In genomic region chr3:48847053-48847585, GRCh38 we compare ENCODE assay signal across 8 cellular contexts. TPM values are rescaled to one million over a fixed set of nuclear protein-coding genes. Genes with fewer than 3 reads are reported as not detected.
DNase-seq lines count a peak whose midpoint lies in the region; ATAC-seq and TF ChIP-seq lines count a peak whose summit lies in the region.

No MANE protein-coding gene starts in this region.

- H4K20me1 ChIP-seq in Karpas-422 (ENCODE audit: insufficient read depth, low read depth, low read length): no peaks in the 10 kb centered on the region
- H4K20me1 ChIP-seq in SK-N-SH (ENCODE audit: insufficient read depth): no peaks in the 10 kb centered on the region

- peak; percentile 37 for ATAC-seq in GM21825 (IDR thresholded peaks at IDR 0.05; ENCODE audit: unreplicated experiment)
- peak; percentile 44 for ATAC-seq in activated naive CD8-positive, alpha-beta T cell treated with anti-CD3 and anti-CD28 coated beads, Interleukin-2, amount 10 ng/mL, durations not matched to agents 7 days and 5 days (ENCODE audit: low read depth)
- peak; percentile 61 for ATAC-seq in thoracic aorta (ENCODE audit: insufficient number of reproducible peaks, low FRiP score, low read depth)

- intact Hi-C loops in head of caudate nucleus (cut with DNase I): no loop called here

- peaks cover 18% of the 10 kb centered on the region for H3K4me1 Mint-ChIP-seq in activated naive CD8-positive, alpha-beta T cell treated with anti-CD3 and anti-CD28 coated beads, Interleukin-2, amount 10 ng/mL, durations not matched to agents 7 days and 5 days

- WGBS in SK-N-SH (ENCODE audit: low lambda C conversion rate): 0% methylated on average over 18 of the region's 50 CpGs

- H3K27ac Mint-ChIP-seq in activated naive CD8-positive, alpha-beta T cell treated with anti-CD3 and anti-CD28 coated beads, Interleukin-2, amount 10 ng/mL, durations not matched to agents 7 days and 5 days: peak overlapping the region; percentile 77

- no peaks in the 10 kb centered on the region for H3K27me3 Mint-ChIP-seq in activated naive CD8-positive, alpha-beta T cell treated with anti-CD3 and anti-CD28 coated beads, Interleukin-2, amount 10 ng/mL, durations not matched to agents 7 days and 5 days

- H3K9me3 ChIP-seq in Karpas-422 (ENCODE audit: low read length) (no peaks in the 10 kb centered on the region), SK-N-SH (no peaks in the 10 kb centered on the region), thoracic aorta (no peaks in the 10 kb centered on the region)

- H3K27me3 ChIP-seq in Karpas-422 (ENCODE audit: low read length) (no peaks in the 10 kb centered on the region), SK-N-SH (ENCODE audit: insufficient read depth) (no peaks in the 10 kb centered on the region), thoracic aorta (replicated peaks; ENCODE audit: insufficient read depth) (no peaks in the 10 kb centered on the region)

- peak overlapping the region; percentile 83 for H3K4me3 ChIP-seq in Karpas-422 (ENCODE audit: low read length)
- H3K4me3 ChIP-seq in SK-N-SH (ENCODE audit: low read depth in 2 of 2, low read length in 1 of 2): peak overlapping the region; percentile 84
- H3K4me3 ChIP-seq in thoracic aorta: peak overlapping the region; percentile 85

- TF ChIP-seq CTCF in SK-N-SH (IDR thresholded peaks at IDR 0.05): no peak
- TF ChIP-seq CTCF in thoracic aorta (IDR thresholded peaks at IDR 0.05): peak; percentile 5

- H3K4me1 ChIP-seq in Karpas-422 (ENCODE audit: low read length): peaks cover 34% of the 10 kb centered on the region
- H3K4me1 ChIP-seq in SK-N-SH (ENCODE audit: control insufficient read depth in 1 of 2, insufficient read depth in 2 of 2, low read depth in 1 of 2, low read length in 1 of 2): peaks cover 3 to 25% of the 10 kb centered on the region in 2 experiments; a peak in 2 of 4 replicates
- H3K4me1 ChIP-seq in thoracic aorta (ENCODE audit: control insufficient read depth in 1 of 2, low read depth in 2 of 2): peaks cover 18 to 39% of the 10 kb centered on the region in 2 donors

- peak; percentile 5; the same call in 1 of the 2 replicates for TF ChIP-seq RAD21 in SK-N-SH (IDR thresholded peaks at IDR 0.05; ENCODE audit: low read length)

- H3K27ac ChIP-seq in Karpas-422 (ENCODE audit: low read length) (peak overlapping the region; percentile 70), SK-N-SH (ENCODE audit: low read depth in 2 of 2, low read length in 1 of 2) (peak overlapping the region; percentile 59 to 78), thoracic aorta (peak overlapping the region; percentile 94 to 97)

- POLR2A ChIA-PET in SK-N-SH (lab: Yijun Ruan, JAX): interaction anchor here (0.6 to 1.3 kb wide), 2 partner anchors 51 to 130 kb away, joined by 3 read pairs; partner anchors contain the start of gene IP6K2
- POLR2A ChIA-PET in activated naive CD8-positive, alpha-beta T cell treated with anti-CD3 and anti-CD28 coated beads, Interleukin-2, amount 10 ng/mL, durations not matched to agents 7 days and 5 days (lab: Charles Lee): interaction anchor here (0.6 to 2.6 kb wide), 12 partner anchors 9 to 394 kb away, joined by 3 to 20 read pairs (median 4); partner anchors contain the start of genes ARIH2, IP6K2, QRICH1 and SLC25A20

- H2AFZ ChIP-seq in Karpas-422 (ENCODE audit: low read length): peak overlapping the region; percentile 69
- peak overlapping the region; percentile 92 for H2AFZ ChIP-seq in SK-N-SH (ENCODE audit: low read depth)

- H3K9me3 Mint-ChIP-seq in activated naive CD8-positive, alpha-beta T cell treated with anti-CD3 and anti-CD28 coated beads, Interleukin-2, amount 10 ng/mL, durations not matched to agents 7 days and 5 days: no peaks in the 10 kb centered on the region

- DNase-seq in DMS153 (lab: John Stamatoyannopoulos, UW) (peak; percentile 14), Karpas-422 (peak; percentile 85), SK-N-SH (peak; percentile 79), head of caudate nucleus (peak; percentile 38 to 82 (median 64)), occipital lobe (lab: John Stamatoyannopoulos, UW) (peak; percentile 38), thoracic aorta (ENCODE audit: low spot score) (peak; percentile 47)
- DNase-seq in activated naive CD8-positive, alpha-beta T cell treated with anti-CD3 and anti-CD28 coated beads, Interleukin-2, amount 10 ng/mL, durations not matched to agents 7 days and 5 days: peak; percentile 65

- CTCF ChIA-PET in SK-N-SH (lab: Yijun Ruan, JAX): interaction anchor here (1.0 to 1.3 kb wide), 3 partner anchors 107 to 160 kb away, joined by 3 read pairs; partner anchors contain the start of gene WDR6

- H3K4me2 ChIP-seq in Karpas-422 (ENCODE audit: low read depth, low read length, poor library complexity, severe bottlenecking) (peak overlapping the region; percentile 80), SK-N-SH (peak overlapping the region; percentile 92)

- H3F3A ChIP-seq in SK-N-SH (replicated peaks; ENCODE audit: insufficient read depth): peaks cover 3% of the 10 kb centered on the region

- TF ChIP-seq EP300 in SK-N-SH (IDR thresholded peaks at IDR 0.05; ENCODE audit: borderline replicate concordance in 1 of 2, low read depth in 1 of 2, low read length in 1 of 2): no peak

- peak overlapping the region; percentile 74 for H3K4me3 Mint-ChIP-seq in activated naive CD8-positive, alpha-beta T cell treated with anti-CD3 and anti-CD28 coated beads, Interleukin-2, amount 10 ng/mL, durations not matched to agents 7 days and 5 days

- H3K9me2 ChIP-seq in Karpas-422 (replicated peaks; ENCODE audit: insufficient read depth, low read length): no peaks in the 10 kb centered on the region
- H3K9me2 ChIP-seq in SK-N-SH: no peaks in the 10 kb centered on the region

- H3K9ac ChIP-seq in Karpas-422 (ENCODE audit: low read length) (peak overlapping the region; percentile 98), SK-N-SH (peak overlapping the region; percentile 71; the same call in 1 of the 2 replicates)

- no peaks in the 10 kb centered on the region for H3K36me3 ChIP-seq in Karpas-422 (ENCODE audit: insufficient read depth, low read length)
- H3K36me3 ChIP-seq in SK-N-SH (replicated peaks in 1 of 2; ENCODE audit: control insufficient read depth in 1 of 2, insufficient read depth in 2 of 2, low read length in 1 of 2): no peaks in the 10 kb centered on the region
- H3K36me3 ChIP-seq in thoracic aorta: no peaks in the 10 kb centered on the region

- peaks cover 29% of the 10 kb centered on the region for H3K79me2 ChIP-seq in Karpas-422 (ENCODE audit: low read length)
- peaks cover 42% of the 10 kb centered on the region for H3K79me2 ChIP-seq in SK-N-SH (ENCODE audit: insufficient read depth)

- H3K36me3 Mint-ChIP-seq in activated naive CD8-positive, alpha-beta T cell treated with anti-CD3 and anti-CD28 coated beads, Interleukin-2, amount 10 ng/mL, durations not matched to agents 7 days and 5 days: peaks cover 13% of the 10 kb centered on the region

TF ChIP-seq in SK-N-SH, 30 proteins besides CTCF, POLR2A, EP300 and RAD21:
- TF ChIP-seq MAX (IDR thresholded peaks at IDR 0.05; ENCODE audit: low read depth): peak; percentile 75
- TF ChIP-seq NFIC (IDR thresholded peaks at IDR 0.05; ENCODE audit: borderline replicate concordance): peak; percentile 29; the same call in 1 of the 2 replicates
- TF ChIP-seq MXI1 (IDR thresholded peaks at IDR 0.05; ENCODE audit: low read depth, low read length): peak; percentile 75; the same call in 1 of the 2 replicates
- TF ChIP-seq TAF1 (IDR thresholded peaks at IDR 0.05; ENCODE audit: borderline replicate concordance, low read depth, low read length): no peak
TF ChIP-seq in SK-N-SH: peak in this region for 3.

RNA-seq across cellular contexts. Expression of gene PRKAR2A, which starts 0.6 kb away (rescaled TPM):
- total RNA-seq in Karpas-422 (2014; rRNA removed; shearing (Covaris generic); ENCODE audit: low replicate concordance): 37.9 and 51.5 TPM in 2 replicates
- polyA plus RNA-seq in SK-N-SH (2012; rRNA removed): 5.2 and 5.7 TPM in 2 replicates
- 7.3 and 7.4 TPM in 2 replicates for polyA plus RNA-seq in SK-N-SH (2012; cell fraction: cytosol; rRNA removed)
- 5.2 and 14.8 TPM in 2 replicates for polyA plus RNA-seq in SK-N-SH (2012; cell fraction: nucleus; rRNA removed)
- total RNA-seq in activated naive CD8-positive, alpha-beta T cell treated with anti-CD3 and anti-CD28 coated beads, Interleukin-2, amount 10 ng/mL, durations not matched to agents 7 days and 5 days: 10 to 100 TPM; 37.0 to 37.6 TPM
- total RNA-seq in occipital lobe (29.2 TPM), thoracic aorta (10 to 100 TPM; 66.4 to 69.5 TPM)

RNA-seq across cellular contexts. Expression of gene SLC25A20, which starts 51.6 kb away (rescaled TPM):
- total RNA-seq in Karpas-422 (2014; rRNA removed; shearing (Covaris generic); ENCODE audit: low replicate concordance): 20.5 and 33.8 TPM in 2 replicates
- 30.3 and 41.9 TPM in 2 replicates for polyA plus RNA-seq in SK-N-SH (2012; rRNA removed)
- polyA plus RNA-seq in SK-N-SH (2012; cell fraction: cytosol; rRNA removed): 44.9 and 50.7 TPM in 2 replicates
- polyA plus RNA-seq in SK-N-SH (2012; cell fraction: nucleus; rRNA removed): 26.5 and 40.0 TPM in 2 replicates
- 10 to 100 TPM; 27.5 to 28.3 TPM for total RNA-seq in activated naive CD8-positive, alpha-beta T cell treated with anti-CD3 and anti-CD28 coated beads, Interleukin-2, amount 10 ng/mL, durations not matched to agents 7 days and 5 days
- 10.3 TPM for total RNA-seq in occipital lobe
- total RNA-seq in thoracic aorta: 10 to 100 TPM; 12.3 to 27.1 TPM

Comparison
In these comparisons a context has a peak if more than half of its experiments do, and no peak if none do; other contexts are left out.
1. Peak in every context shown above with its lines: DNase-seq, ATAC-seq, H3K4me3 ChIP-seq and H3K27ac ChIP-seq.
2. DNase-seq: peak in every context shown above with its lines; median percentile 85 in Karpas-422; 79 in SK-N-SH; 65 in activated naive CD8-positive, alpha-beta T cell treated with anti-CD3 and anti-CD28 coated beads, Interleukin-2, amount 10 ng/mL, durations not matched to agents 7 days and 5 days; 64 in head of caudate nucleus; 47 in thoracic aorta; 38 in occipital lobe; 14 in DMS153.